8 cellular contexts compared by ENCODE assay signal in genomic region chr10:70715853-70716795, GRCh38. TPM values are rescaled to one million over a fixed set of nuclear protein-coding genes. Genes with fewer than 3 reads are reported as not detected.
DNase-seq lines count a peak whose midpoint lies in the region; ATAC-seq and TF ChIP-seq lines count a peak whose summit lies in the region.

No MANE protein-coding gene starts in this region.

- H4K8ac ChIP-seq in H9 (replicated peaks; ENCODE audit: insufficient read length, low read depth, low read length): no peak overlapping the region

- H3K4me1 ChIP-seq in H9 (ENCODE audit: insufficient read depth, low read length): no peaks in the 10 kb centered on the region

- H3K4me2 ChIP-seq in H9 (ENCODE audit: insufficient read depth, insufficient read length, low read length): no peak overlapping the region

- H3K4me1 Mint-ChIP-seq in H9 (peaks cover 18 to 19% of the 10 kb centered on the region in 2 experiments), osteocyte (ENCODE audit: unreplicated experiment) (peaks cover 17% of the 10 kb centered on the region)

- H3K23ac ChIP-seq in H9 (ENCODE audit: insufficient read length, low read depth, low read length): no peak overlapping the region

- H3K36me3 Mint-ChIP-seq in H9 (ENCODE audit: insufficient read depth in 1 of 3, low read depth in 3 of 3) (no peaks in the 10 kb centered on the region), osteocyte (ENCODE audit: unreplicated experiment) (no peaks in the 10 kb centered on the region)

- peak overlapping the region; percentile 6; the same call in 1 of the 2 replicates for H3K14ac ChIP-seq in H9 (ENCODE audit: insufficient read depth, low read length)

- no peak overlapping the region for H3K4ac ChIP-seq in H9 (ENCODE audit: low read depth, low read length)

- peak overlapping the region in 1 of 3 experiments; percentile 78; a peak in 2 of 7 replicates for H3K27ac Mint-ChIP-seq in H9
- no peak overlapping the region for H3K27ac Mint-ChIP-seq in osteocyte (ENCODE audit: unreplicated experiment)

- in situ Hi-C loops in ACHN (cut with HindIII; ENCODE audit: low pct_ligation_motif_present, low pct_unique_long_range_greater_than_20kb, low sequenced_read_pairs): no loop called here

- no peak overlapping the region for H2AFZ ChIP-seq in H9 (ENCODE audit: low read length)

- H2BK12ac ChIP-seq in H9 (ENCODE audit: insufficient read length, low read depth, low read length): no peak overlapping the region

- no peaks in the 10 kb centered on the region for H3K27me3 ChIP-seq in H9 (ENCODE audit: insufficient read depth, low read length)

- TF ChIP-seq CTCF in H9 (conservative IDR thresholded peaks at IDR 0.05): no peak
- no peak for TF ChIP-seq CTCF in fibroblast of pulmonary artery (IDR thresholded peaks at IDR 0.05; ENCODE audit: low read length, missing control alignments)
- no peak for TF ChIP-seq CTCF in osteocyte (IDR thresholded peaks at IDR 0.05)

- H4K91ac ChIP-seq in H9 (ENCODE audit: insufficient read length, low read depth, low read length): no peak overlapping the region

- no peak overlapping the region for H2BK5ac ChIP-seq in H9 (ENCODE audit: insufficient read length, low read length)

- WGBS in H9 (ENCODE audit: extremely low coverage, insufficient read length, low lambda C conversion rate): no CpG with 5 or more reads among the region's 16 CpGs

- no peak overlapping the region for H3K4me3 ChIP-seq in fibroblast of pulmonary artery (replicated peaks; ENCODE audit: low read depth, low read length)

- no peak overlapping the region for H3K9ac ChIP-seq in H9 (ENCODE audit: extremely low read depth, insufficient read length, low read length)

- ATAC-seq in HG03442 (IDR thresholded peaks at IDR 0.05; ENCODE audit: unreplicated experiment) (no peak), GM21619 (IDR thresholded peaks at IDR 0.05; ENCODE audit: unreplicated experiment) (no peak)

- H3K9me3 ChIP-seq in H9 (ENCODE audit: control insufficient read depth, low read depth, low read length): no peaks in the 10 kb centered on the region

- H4K5ac ChIP-seq in H9 (ENCODE audit: insufficient read length, low read depth, low read length): no peak overlapping the region

- H3K9me3 Mint-ChIP-seq in H9 (no peaks in the 10 kb centered on the region), osteocyte (ENCODE audit: unreplicated experiment) (no peaks in the 10 kb centered on the region)

- no peak overlapping the region for H3K27ac ChIP-seq in H9 (ENCODE audit: insufficient read length, low read depth, low read length)

- H3T11ph ChIP-seq in H9 (ENCODE audit: low read length): no peak overlapping the region

- H3K27me3 Mint-ChIP-seq in H9 (ENCODE audit: low read depth): no peaks in the 10 kb centered on the region; the same call in 1 of the 2 replicates
- no peaks in the 10 kb centered on the region for H3K27me3 Mint-ChIP-seq in osteocyte (ENCODE audit: unreplicated experiment)

- H3K4me3 Mint-ChIP-seq in H9: no peak overlapping the region
- H3K4me3 Mint-ChIP-seq in osteocyte (ENCODE audit: unreplicated experiment): no peak overlapping the region

- H2BK20ac ChIP-seq in H9 (ENCODE audit: low read depth, low read length, poor library complexity, severe bottlenecking): no peak overlapping the region

- H2BK120ac ChIP-seq in H9 (ENCODE audit: low read depth, low read length, poor library complexity, severe bottlenecking): no peak overlapping the region

- H2BK15ac ChIP-seq in H9 (ENCODE audit: low read depth, low read length): no peak overlapping the region

- H2AK5ac ChIP-seq in H9 (ENCODE audit: insufficient read length, low read length): no peak overlapping the region

- H3K79me1 ChIP-seq in H9 (ENCODE audit: insufficient read depth, low read depth, low read length, poor library complexity, severe bottlenecking): no peaks in the 10 kb centered on the region

- no peak overlapping the region for H3K56ac ChIP-seq in H9 (ENCODE audit: insufficient read length, low read depth, low read length)

- DNase-seq in ACHN: peak; percentile 5
- DNase-seq in H9: peak; percentile 43
- peak; percentile 76 for DNase-seq in NOMO-1 treated with dmso at 0.1 percent for 144 hours (lab: John Stamatoyannopoulos, UW; ENCODE audit: unreplicated experiment)
- DNase-seq in fibroblast of pulmonary artery (ENCODE audit: low read depth): peak; percentile 44
- no peak for DNase-seq in NCI-H226
- no peak for DNase-seq in osteocyte (ENCODE audit: extremely low spot score, unreplicated experiment)

- H3K79me2 ChIP-seq in H9 (ENCODE audit: insufficient read depth, low read length): no peaks in the 10 kb centered on the region

- no peak overlapping the region for H3K18ac ChIP-seq in H9 (ENCODE audit: insufficient read length, low read depth, low read length)

- no peaks in the 10 kb centered on the region for H3K23me2 ChIP-seq in H9 (ENCODE audit: insufficient read length, low read depth, low read length, poor library complexity, severe bottlenecking)

- H4K20me1 ChIP-seq in H9 (ENCODE audit: control insufficient read depth, insufficient read depth, insufficient read length): no peaks in the 10 kb centered on the region

RNA-seq across cellular contexts. Expression of gene ADAMTS14, which starts 43.8 kb away (rescaled TPM):
- 1.6 and 1.9 TPM in 2 replicates for total RNA-seq in H9 (2021)
- total RNA-seq in osteocyte: 3.8 and 4.1 TPM in 2 replicates

Comparison
In these comparisons a context has a peak if more than half of its experiments do, and no peak if none do; other contexts are left out.
1. DNase-seq: peak in ACHN (single experiment), H9 (single experiment), NOMO-1 treated with dmso at 0.1 percent for 144 hours (single experiment) and fibroblast of pulmonary artery (single experiment); none in NCI-H226 (single experiment) and osteocyte (single experiment).